In the genomic region with DNA sequence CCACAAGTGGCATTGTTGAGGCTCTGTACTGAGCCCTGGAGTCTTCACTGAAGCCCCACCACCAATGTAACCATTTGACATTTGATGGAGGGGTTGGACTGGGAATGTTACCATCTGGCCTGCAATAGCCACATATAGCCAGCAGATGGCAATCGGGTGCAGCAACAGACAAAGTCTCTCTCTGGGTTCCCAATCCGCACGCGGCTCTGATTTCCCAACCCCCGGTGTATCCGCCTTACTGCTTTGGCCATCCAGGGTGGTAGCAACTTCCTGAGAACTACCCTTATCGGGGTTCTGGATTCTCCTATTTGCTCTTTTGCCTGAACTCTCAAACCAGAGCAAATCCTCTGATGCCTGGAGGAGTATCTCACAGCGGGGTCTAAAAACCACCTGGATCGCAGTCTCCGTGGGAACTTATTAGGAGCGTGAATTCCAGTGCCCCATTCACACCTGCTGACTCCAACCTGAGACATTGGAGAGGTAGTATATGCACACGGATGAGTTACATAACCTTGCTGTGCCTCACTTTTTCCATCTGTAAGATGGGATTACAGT, we compare ENCODE assay signal across 9 cellular contexts. TPM values are rescaled to one million over a fixed set of nuclear protein-coding genes. Genes with fewer than 3 reads are reported as not detected.
DNase-seq lines count a peak whose midpoint lies in the region; ATAC-seq and TF ChIP-seq lines count a peak whose summit lies in the region.
"Had no signal": no experiment of that assay in that cellular context is flagged by ENCODE, and none has a peak within 500 bp of the region (broad histone marks: within the 10 kb centered on the region; RNA-seq: fewer than 3 reads in every experiment).

No MANE protein-coding gene starts in this region.

- H3K4me3 ChIP-seq in HL-60 (replicated peaks; ENCODE audit: insufficient read depth, low read length) = no peak overlapping the region

- H3K9me3 Mint-ChIP-seq in endothelial cell (ENCODE audit: unreplicated experiment) = no peaks in the 10 kb centered on the region
- H3K9me3 Mint-ChIP-seq: IgD-negative memory B cell had no signal

- ATAC-seq in GM18861 (IDR thresholded peaks at IDR 0.05; ENCODE audit: unreplicated experiment) = no peak

- TF ChIP-seq CTCF in HL-60 (IDR thresholded peaks at IDR 0.05; ENCODE audit: insufficient read depth, low read length) (peak; percentile 65), endothelial cell (IDR thresholded peaks at IDR 0.05; ENCODE audit: unreplicated experiment) (peak; percentile 97)

- H3K36me3 Mint-ChIP-seq in endothelial cell (ENCODE audit: low read depth, unreplicated experiment) = peaks cover 6% of the 10 kb centered on the region

- peaks cover 3% of the 10 kb centered on the region for H3K27me3 Mint-ChIP-seq in endothelial cell (ENCODE audit: unreplicated experiment)

- H3K27ac Mint-ChIP-seq in endothelial cell (ENCODE audit: unreplicated experiment) = no peak overlapping the region

- DNase-seq in CD1c-positive myeloid dendritic cell (ENCODE audit: extremely low spot score) (peak; percentile 90), HL-60 (ENCODE audit: low read depth in 1 of 2, low spot score in 1 of 2) (peak; percentile 20 to 67), NCI-H82 treated with DMSO at 0.1 percent for 48 hours (lab: John Stamatoyannopoulos, UW; ENCODE audit: unreplicated experiment) (peak; percentile 51), endothelial cell (ENCODE audit: low spot score) (peak; percentile 85), midbrain (lab: John Stamatoyannopoulos, UW) (peak; percentile 64)
- peak; percentile 18 to 38 for DNase-seq in activated CD8-positive, alpha-beta memory T cell treated with anti-CD3 and anti-CD28 coated beads for 4 hours (ENCODE audit: low read depth in 2 of 2)
- peak; percentile 20 to 42 for DNase-seq in stimulated activated CD8-positive, alpha-beta memory T cell treated with anti-CD3 and anti-CD28 coated beads, Interleukin-4, amount 100 ng/mL, for 1 hour (ENCODE audit: low read depth in 2 of 2, low spot score in 1 of 2)

- H3K27me3 ChIP-seq in HL-60 (ENCODE audit: insufficient read depth, poor library complexity, severe bottlenecking) = no peaks in the 10 kb centered on the region

- no peak overlapping the region for H3K27ac ChIP-seq in HL-60 (replicated peaks)

- no peak overlapping the region for H3K4me3 Mint-ChIP-seq in endothelial cell (ENCODE audit: unreplicated experiment)
- H3K4me3 Mint-ChIP-seq: IgD-negative memory B cell had no signal

- H3K4me1 Mint-ChIP-seq in endothelial cell (ENCODE audit: unreplicated experiment) = peaks cover 2% of the 10 kb centered on the region

RNA-seq across cellular contexts. Expression of a gene that starts 14.2 kb away (rescaled TPM):
- 4.3 TPM for total RNA-seq in endothelial cell (ENCODE audit: unreplicated experiment)

RNA-seq across cellular contexts. Expression of a gene that starts 59.7 kb away (rescaled TPM):
- 151 TPM for total RNA-seq in endothelial cell (ENCODE audit: unreplicated experiment)

Comparison
In these comparisons a context has a peak if more than half of its experiments do, and no peak if none do; other contexts are left out.
1. DNase-seq: peak in every context shown above with its lines; median percentile 90 in CD1c-positive myeloid dendritic cell; 85 in endothelial cell; 64 in midbrain; 51 in NCI-H82 treated with DMSO at 0.1 percent for 48 hours; 44 in HL-60; 31 in stimulated activated CD8-positive, alpha-beta memory T cell treated with anti-CD3 and anti-CD28 coated beads, Interleukin-4, amount 100 ng/mL, for 1 hour; 28 in activated CD8-positive, alpha-beta memory T cell treated with anti-CD3 and anti-CD28 coated beads for 4 hours.